In the genomic region with DNA sequence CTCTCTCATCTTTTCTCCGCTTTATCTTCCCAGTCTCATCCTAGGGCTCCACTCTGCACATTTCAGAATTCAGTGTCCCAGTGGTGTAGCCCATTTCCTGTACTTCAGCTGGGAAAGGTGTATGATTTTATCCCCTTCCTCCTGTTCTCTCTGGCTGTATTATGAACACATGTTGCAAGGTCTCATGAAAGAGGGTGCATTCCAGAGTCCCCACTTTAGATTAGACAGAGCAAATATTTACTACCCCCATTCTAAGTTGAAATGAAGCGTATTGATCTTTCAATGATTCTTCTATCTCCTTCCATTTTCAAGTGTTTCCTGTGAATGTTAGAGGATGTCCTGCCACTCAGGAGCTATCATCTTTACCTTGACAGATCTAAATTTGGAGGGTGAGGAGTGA, we compare ENCODE assay signal across 1 cellular context.
TF ChIP-seq lines count a peak whose summit lies in the region.

No MANE protein-coding gene starts in this region.

TF ChIP-seq in H1, 55 proteins besides CTCF, POLR2A, EP300 and RAD21 (continued from another document):
- TF ChIP-seq, protein P1, sequence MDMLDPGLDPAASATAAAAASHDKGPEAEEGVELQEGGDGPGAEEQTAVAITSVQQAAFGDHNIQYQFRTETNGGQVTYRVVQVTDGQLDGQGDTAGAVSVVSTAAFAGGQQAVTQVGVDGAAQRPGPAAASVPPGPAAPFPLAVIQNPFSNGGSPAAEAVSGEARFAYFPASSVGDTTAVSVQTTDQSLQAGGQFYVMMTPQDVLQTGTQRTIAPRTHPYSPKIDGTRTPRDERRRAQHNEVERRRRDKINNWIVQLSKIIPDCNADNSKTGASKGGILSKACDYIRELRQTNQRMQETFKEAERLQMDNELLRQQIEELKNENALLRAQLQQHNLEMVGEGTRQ (IDR thresholded peaks at IDR 0.05; ENCODE audit: low read length), result no peak
- TF ChIP-seq NRF1 (IDR thresholded peaks at IDR 0.05; ENCODE audit: low read depth, low read length) (no peak), ZNF274 (IDR thresholded peaks at IDR 0.05; ENCODE audit: borderline replicate concordance, extremely low read depth, low read length) (no peak)
